Comparison of ENCODE assay signal across 8 cellular contexts in the genomic region with DNA sequence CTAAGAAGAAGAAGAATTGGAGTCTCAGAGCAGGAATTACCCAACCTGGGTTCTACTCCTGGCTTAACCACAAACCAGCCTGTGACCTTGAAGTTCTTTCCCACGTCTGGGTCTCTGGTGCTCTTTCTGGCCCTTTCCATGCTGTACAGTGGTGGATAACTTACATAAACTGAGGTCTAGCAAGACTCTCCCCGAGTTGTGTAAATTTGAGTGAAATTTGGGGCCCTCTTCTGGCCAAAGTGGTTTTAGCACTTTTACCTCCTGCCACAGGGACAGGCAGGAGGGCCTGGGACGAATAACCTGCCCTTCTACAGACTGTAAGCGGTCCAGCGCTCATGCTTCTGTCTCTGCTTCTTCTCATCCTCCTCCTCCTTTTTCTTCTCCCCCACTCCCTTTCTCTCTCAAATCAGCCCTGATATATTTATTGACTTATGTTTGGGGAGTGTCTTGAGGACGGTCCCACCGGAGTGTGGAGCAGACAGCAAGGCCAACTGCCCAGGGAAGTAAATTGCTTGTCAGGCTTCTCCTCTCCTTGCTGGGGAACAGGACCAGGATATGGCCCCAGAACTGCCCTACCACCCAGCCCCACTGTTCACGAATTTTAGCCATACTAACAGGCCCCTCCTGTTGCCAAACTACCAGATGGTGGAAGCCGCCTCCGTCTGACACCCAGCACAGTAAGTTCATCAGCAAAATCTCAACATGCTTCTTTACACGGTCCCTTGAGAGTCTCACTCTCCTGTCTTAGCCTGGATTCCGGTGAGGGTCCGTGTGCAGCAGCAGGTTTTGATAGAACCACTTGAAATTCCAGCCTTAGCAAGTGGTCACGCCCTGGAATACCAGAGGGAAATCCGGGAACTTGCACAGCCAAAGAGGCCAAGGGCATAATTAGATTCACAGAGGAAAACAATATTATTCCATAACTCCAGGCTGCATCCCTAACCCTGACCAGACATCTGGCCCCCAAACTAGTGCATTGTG. TPM values are rescaled to one million over a fixed set of nuclear protein-coding genes. Genes with fewer than 3 reads are reported as not detected.
DNase-seq lines count a peak whose midpoint lies in the region; ATAC-seq and TF ChIP-seq lines count a peak whose summit lies in the region.

No MANE protein-coding gene starts in this region.

- DNase-seq in AG09309 (ENCODE audit: low read depth) (no peak), HuH-7 (ENCODE audit: low spot score) (peak; percentile 74), adrenal gland (peak; percentile 40 to 76 (median 66)), cardiac muscle cell (ENCODE audit: low read depth in 1 of 2, low spot score in 1 of 2) (peak; percentile 79 to 80), psoas muscle (no peak), cortex of kidney (lab: John Stamatoyannopoulos, UW) (no peak)

- no peaks in the 10 kb centered on the region for H3K36me3 ChIP-seq in adrenal gland (replicated peaks in 1 of 2)
- H3K36me3 ChIP-seq in cardiac muscle cell, result no peaks in the 10 kb centered on the region
- no peaks in the 10 kb centered on the region for H3K36me3 ChIP-seq in psoas muscle (ENCODE audit: insufficient read depth in 1 of 2, low read depth in 1 of 2)

- H3K4me1 ChIP-seq in adrenal gland (replicated peaks in 1 of 2), result peaks cover 7% of the 10 kb centered on the region in 2 donors
- H3K4me1 ChIP-seq in cardiac muscle cell (ENCODE audit: low read depth), result peaks cover 20% of the 10 kb centered on the region
- peaks cover 7% of the 10 kb centered on the region for H3K4me1 ChIP-seq in psoas muscle

- peak; percentile 68 for ATAC-seq in GM18498 (IDR thresholded peaks at IDR 0.05; ENCODE audit: unreplicated experiment)
- ATAC-seq in SK-N-SH treated with all-trans-retinoic acid at 6 μM for 48 hours, result peak; percentile 84
- peak; percentile 62 to 79 (median 71) for ATAC-seq in psoas muscle

- TF ChIP-seq CTCF in AG09309 (IDR thresholded peaks at IDR 0.05; ENCODE audit: control insufficient read depth, insufficient read depth, low read depth, low read length, missing control alignments) (peak; percentile 67), adrenal gland (IDR thresholded peaks at IDR 0.05) (peak; percentile 64 to 75 (median 70)), cardiac muscle cell (IDR thresholded peaks at IDR 0.05; ENCODE audit: low read depth, low read length) (peak; percentile 64), psoas muscle (IDR thresholded peaks at IDR 0.05) (peak; percentile 76)

- H3K27me3 ChIP-seq in adrenal gland (no peaks in the 10 kb centered on the region), cardiac muscle cell (no peaks in the 10 kb centered on the region), psoas muscle (ENCODE audit: insufficient read depth in 3 of 3, low read length in 2 of 3) (no peaks in the 10 kb centered on the region)

- WGBS in adrenal gland, 4 donors, result 59 to 63% (median 61%) methylated on average over 15 of the region's 15 CpGs
- WGBS in psoas muscle, 3 donors, result 54 to 60% (median 54%) methylated on average over 15 of the region's 15 CpGs

- H3K4me3 ChIP-seq in AG09309 (ENCODE audit: control insufficient read depth, low read depth, low read length) (no peak overlapping the region), adrenal gland (no peak overlapping the region), cardiac muscle cell (no peak overlapping the region), psoas muscle (no peak overlapping the region)

- no peak for TF ChIP-seq POLR2A in adrenal gland (IDR thresholded peaks at IDR 0.05)

- H3K27ac ChIP-seq in adrenal gland (no peak overlapping the region), cardiac muscle cell (peak overlapping the region; percentile 48), psoas muscle (no peak overlapping the region)

- intact Hi-C loops in adrenal gland (cut with DNase I) (loop anchor here (2.0 kb wide), 2 partner anchors 145 to 147 kb away; no protein-coding TSS in a partner anchor), psoas muscle (cut with DNase I) (loop anchor here (1.0 to 10.0 kb wide), 5 partner anchors 102 to 265 kb away; no protein-coding TSS in a partner anchor)

- H3K9me3 ChIP-seq in adrenal gland (replicated peaks in 1 of 3), result no peaks in the 10 kb centered on the region
- H3K9me3 ChIP-seq in cardiac muscle cell (ENCODE audit: low read depth), result no peaks in the 10 kb centered on the region
- no peaks in the 10 kb centered on the region for H3K9me3 ChIP-seq in psoas muscle

TF ChIP-seq in SK-N-SH treated with all-trans-retinoic acid at 6 μM for 48 hours, 23 proteins besides CTCF, POLR2A, EP300 and RAD21 (continues in another document):
- TF ChIP-seq ZFP3 (CRISPR knock-in tag; IDR thresholded peaks at IDR 0.05) (no peak), RARB (CRISPR knock-in tag; IDR thresholded peaks at IDR 0.05) (no peak), OSR1 (CRISPR knock-in tag; IDR thresholded peaks at IDR 0.05) (no peak), SNAI2 (CRISPR knock-in tag; IDR thresholded peaks at IDR 0.05) (no peak)
- TF ChIP-seq, protein P1, sequence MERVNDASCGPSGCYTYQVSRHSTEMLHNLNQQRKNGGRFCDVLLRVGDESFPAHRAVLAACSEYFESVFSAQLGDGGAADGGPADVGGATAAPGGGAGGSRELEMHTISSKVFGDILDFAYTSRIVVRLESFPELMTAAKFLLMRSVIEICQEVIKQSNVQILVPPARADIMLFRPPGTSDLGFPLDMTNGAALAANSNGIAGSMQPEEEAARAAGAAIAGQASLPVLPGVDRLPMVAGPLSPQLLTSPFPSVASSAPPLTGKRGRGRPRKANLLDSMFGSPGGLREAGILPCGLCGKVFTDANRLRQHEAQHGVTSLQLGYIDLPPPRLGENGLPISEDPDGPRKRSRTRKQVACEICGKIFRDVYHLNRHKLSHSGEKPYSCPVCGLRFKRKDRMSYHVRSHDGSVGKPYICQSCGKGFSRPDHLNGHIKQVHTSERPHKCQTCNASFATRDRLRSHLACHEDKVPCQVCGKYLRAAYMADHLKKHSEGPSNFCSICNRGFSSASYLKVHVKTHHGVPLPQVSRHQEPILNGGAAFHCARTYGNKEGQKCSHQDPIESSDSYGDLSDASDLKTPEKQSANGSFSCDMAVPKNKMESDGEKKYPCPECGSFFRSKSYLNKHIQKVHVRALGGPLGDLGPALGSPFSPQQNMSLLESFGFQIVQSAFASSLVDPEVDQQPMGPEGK (CRISPR knock-in tag; IDR thresholded peaks at IDR 0.05; ENCODE audit: borderline replicate concordance), result no peak
- TF ChIP-seq, protein P2, sequence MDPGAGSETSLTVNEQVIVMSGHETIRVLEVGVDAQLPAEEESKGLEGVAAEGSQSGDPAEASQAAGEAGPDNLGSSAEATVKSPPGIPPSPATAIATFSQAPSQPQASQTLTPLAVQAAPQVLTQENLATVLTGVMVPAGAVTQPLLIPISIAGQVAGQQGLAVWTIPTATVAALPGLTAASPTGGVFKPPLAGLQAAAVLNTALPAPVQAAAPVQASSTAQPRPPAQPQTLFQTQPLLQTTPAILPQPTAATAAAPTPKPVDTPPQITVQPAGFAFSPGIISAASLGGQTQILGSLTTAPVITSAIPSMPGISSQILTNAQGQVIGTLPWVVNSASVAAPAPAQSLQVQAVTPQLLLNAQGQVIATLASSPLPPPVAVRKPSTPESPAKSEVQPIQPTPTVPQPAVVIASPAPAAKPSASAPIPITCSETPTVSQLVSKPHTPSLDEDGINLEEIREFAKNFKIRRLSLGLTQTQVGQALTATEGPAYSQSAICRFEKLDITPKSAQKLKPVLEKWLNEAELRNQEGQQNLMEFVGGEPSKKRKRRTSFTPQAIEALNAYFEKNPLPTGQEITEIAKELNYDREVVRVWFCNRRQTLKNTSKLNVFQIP (CRISPR knock-in tag; IDR thresholded peaks at IDR 0.05; ENCODE audit: borderline replicate concordance, low read depth), result no peak
- TF ChIP-seq, protein P3, sequence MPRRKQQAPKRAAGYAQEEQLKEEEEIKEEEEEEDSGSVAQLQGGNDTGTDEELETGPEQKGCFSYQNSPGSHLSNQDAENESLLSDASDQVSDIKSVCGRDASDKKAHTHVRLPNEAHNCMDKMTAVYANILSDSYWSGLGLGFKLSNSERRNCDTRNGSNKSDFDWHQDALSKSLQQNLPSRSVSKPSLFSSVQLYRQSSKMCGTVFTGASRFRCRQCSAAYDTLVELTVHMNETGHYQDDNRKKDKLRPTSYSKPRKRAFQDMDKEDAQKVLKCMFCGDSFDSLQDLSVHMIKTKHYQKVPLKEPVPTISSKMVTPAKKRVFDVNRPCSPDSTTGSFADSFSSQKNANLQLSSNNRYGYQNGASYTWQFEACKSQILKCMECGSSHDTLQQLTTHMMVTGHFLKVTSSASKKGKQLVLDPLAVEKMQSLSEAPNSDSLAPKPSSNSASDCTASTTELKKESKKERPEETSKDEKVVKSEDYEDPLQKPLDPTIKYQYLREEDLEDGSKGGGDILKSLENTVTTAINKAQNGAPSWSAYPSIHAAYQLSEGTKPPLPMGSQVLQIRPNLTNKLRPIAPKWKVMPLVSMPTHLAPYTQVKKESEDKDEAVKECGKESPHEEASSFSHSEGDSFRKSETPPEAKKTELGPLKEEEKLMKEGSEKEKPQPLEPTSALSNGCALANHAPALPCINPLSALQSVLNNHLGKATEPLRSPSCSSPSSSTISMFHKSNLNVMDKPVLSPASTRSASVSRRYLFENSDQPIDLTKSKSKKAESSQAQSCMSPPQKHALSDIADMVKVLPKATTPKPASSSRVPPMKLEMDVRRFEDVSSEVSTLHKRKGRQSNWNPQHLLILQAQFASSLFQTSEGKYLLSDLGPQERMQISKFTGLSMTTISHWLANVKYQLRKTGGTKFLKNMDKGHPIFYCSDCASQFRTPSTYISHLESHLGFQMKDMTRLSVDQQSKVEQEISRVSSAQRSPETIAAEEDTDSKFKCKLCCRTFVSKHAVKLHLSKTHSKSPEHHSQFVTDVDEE (CRISPR knock-in tag; IDR thresholded peaks at IDR 0.05), result no peak

RNA-seq across cellular contexts. Expression of a gene that starts 4.1 kb away (rescaled TPM):
- 10 to 100 TPM; 14.6 to 34.5 (median 20.1) TPM for total RNA-seq in adrenal gland
- polyA plus RNA-seq in adrenal gland, result 10 to 100 TPM; 10.4 to 19.2 (median 10.5) TPM
- total RNA-seq in cardiac muscle cell, result 36.5 and 75.9 TPM in 2 replicates
- 32.2 and 48.1 TPM in 2 replicates for polyA plus RNA-seq in cardiac muscle cell
- 10 to 100 TPM; 10.6 to 57.7 (median 31.4) TPM for total RNA-seq in psoas muscle
- 1 to 10 TPM; 3.0 to 5.9 (median 4.1) TPM for polyA plus RNA-seq in psoas muscle

RNA-seq across cellular contexts. Expression of a gene that starts 58.5 kb away (rescaled TPM):
- total RNA-seq in adrenal gland (10 to 100 TPM; 24.5 to 50.7 (median 36.2) TPM), cardiac muscle cell (39.5 and 44.7 TPM in 2 replicates), psoas muscle (10 to 100 TPM; 15.4 to 22.7 (median 18.8) TPM)
- polyA plus RNA-seq in adrenal gland (10 to 100 TPM; 14.8 to 38.5 (median 18.8) TPM), cardiac muscle cell (43.5 and 73.0 TPM in 2 replicates), psoas muscle (10 to 100 TPM; 15.3 to 19.8 (median 15.9) TPM)

Comparison
In these comparisons a context has a peak if more than half of its experiments do, and no peak if none do; other contexts are left out.
1. DNase-seq: peak in HuH-7 (single experiment), adrenal gland (7 of 7) and cardiac muscle cell (2 of 2); none in AG09309 (single experiment), psoas muscle (0 of 2) and cortex of kidney (single experiment).
2. Peak in every context shown above with its lines, with median percentiles within 50 percentile points of each other: CTCF ChIP-seq and ATAC-seq.